ENCODE assay signal across 8 cellular contexts in genomic region chr22:30305519-30305905, GRCh38. TPM values are rescaled to one million over a fixed set of nuclear protein-coding genes. Genes with fewer than 3 reads are reported as not detected.
DNase-seq lines count a peak whose midpoint lies in the region; ATAC-seq and TF ChIP-seq lines count a peak whose summit lies in the region.

No MANE protein-coding gene starts in this region.

- CTCF ChIA-PET in activated CD4-positive, alpha-beta memory T cell treated with anti-CD3 and anti-CD28 coated beads for 36 hours (lab: Charles Lee): interaction anchor here (0.7 to 4.3 kb wide), 3 partner anchors 18 to 82 kb away, joined by 3 to 22 read pairs (median 6); partner anchors contain the start of genes RNF215 and TBC1D10A

- ATAC-seq in GM18861 (IDR thresholded peaks at IDR 0.05; ENCODE audit: unreplicated experiment) (peak; percentile 27), heart left ventricle (peak; percentile 73 to 91 (median 81))

- peaks cover 96% of the 10 kb centered on the region for H3K4me1 Mint-ChIP-seq in activated CD4-positive, alpha-beta memory T cell treated with anti-CD3 and anti-CD28 coated beads for 36 hours (ENCODE audit: low read depth)

- WGBS in heart left ventricle, 4 donors: 27 to 39% (median 32%) methylated on average over 4 of the region's 4 CpGs

- no peaks in the 10 kb centered on the region for H3K9me3 Mint-ChIP-seq in activated CD4-positive, alpha-beta memory T cell treated with anti-CD3 and anti-CD28 coated beads for 36 hours

- H3K4me1 ChIP-seq in heart left ventricle: peaks cover 26 to 100% (median 89%) of the 10 kb centered on the region in 12 donors

- no peak overlapping the region for H3K4me3 ChIP-seq in HL-60 (replicated peaks; ENCODE audit: insufficient read depth, low read length)
- peak overlapping the region in 2 of 12 donors; percentile 15 to 41 for H3K4me3 ChIP-seq in heart left ventricle

- H3K27me3 ChIP-seq in HL-60 (ENCODE audit: insufficient read depth, poor library complexity, severe bottlenecking): no peaks in the 10 kb centered on the region
- no peaks in the 10 kb centered on the region for H3K27me3 ChIP-seq in heart left ventricle

- intact Hi-C loops in activated CD4-positive, alpha-beta memory T cell treated with anti-CD3 and anti-CD28 coated beads for 36 hours (cut with micrococcal nuclease): loop anchor here (1.0 kb wide), 1 partner anchor 16 kb away; the partner anchor contains the start of gene CASTOR1
- intact Hi-C loops in heart left ventricle (cut with DNase I): loop anchor here in 1 of 10 donors (1.0 kb wide), 1 partner anchor 14 kb away; no protein-coding TSS in a partner anchor

- H3K27ac ChIP-seq in HL-60 (replicated peaks): peak overlapping the region; percentile 77
- H3K27ac ChIP-seq in heart left ventricle: peak overlapping the region; percentile 62 to 95 (median 81)

- H3K27ac Mint-ChIP-seq in activated CD4-positive, alpha-beta memory T cell treated with anti-CD3 and anti-CD28 coated beads for 36 hours: peak overlapping the region; percentile 98

- H3K4me3 Mint-ChIP-seq in activated CD4-positive, alpha-beta memory T cell treated with anti-CD3 and anti-CD28 coated beads for 36 hours: peak overlapping the region; percentile 69

- peaks cover 0 to 30% (median 5%) of the 10 kb centered on the region in 9 donors for H3K36me3 ChIP-seq in heart left ventricle

- no peaks in the 10 kb centered on the region for H3K9me3 ChIP-seq in heart left ventricle

- TF ChIP-seq CTCF in HL-60 (IDR thresholded peaks at IDR 0.05; ENCODE audit: insufficient read depth, low read length) (no peak), heart left ventricle (IDR thresholded peaks at IDR 0.05) (no peak)

- peaks cover 14% of the 10 kb centered on the region for H3K36me3 Mint-ChIP-seq in activated CD4-positive, alpha-beta memory T cell treated with anti-CD3 and anti-CD28 coated beads for 36 hours

- DNase-seq in HL-60 (ENCODE audit: low read depth in 1 of 2, low spot score in 1 of 2): peak in 1 of 2 experiments; percentile 85
- DNase-seq in activated CD4-positive, alpha-beta memory T cell treated with anti-CD3 and anti-CD28 coated beads for 36 hours: peak; percentile 74
- DNase-seq in heart left ventricle: peak; percentile 72 to 86 (median 78)
- DNase-seq in stimulated activated naive CD4-positive, alpha-beta T cell (lab: John Stamatoyannopoulos, UW): peak; percentile 24 to 73 (median 52)
- no peak for DNase-seq in NCI-H187 treated with DMSO at 0.1 percent for 48 hours (lab: John Stamatoyannopoulos, UW)
- DNase-seq in middle frontal gyrus (ENCODE audit: extremely low spot score, low spot score): no peak
- no peak for DNase-seq in NCI-H2171 treated with DMSO at 0.1 percent for 48 hours (lab: John Stamatoyannopoulos, UW)

- POLR2A ChIA-PET in activated CD4-positive, alpha-beta memory T cell treated with anti-CD3 and anti-CD28 coated beads for 36 hours (lab: Charles Lee): interaction anchor here (1.1 to 2.0 kb wide), 2 partner anchors 11 to 21 kb away, joined by 4 to 6 read pairs; partner anchors contain the start of gene TBC1D10A

- peak in 1 of 2 donors; percentile 62 for TF ChIP-seq POLR2A in heart left ventricle (IDR thresholded peaks at IDR 0.05)

- H3K27me3 Mint-ChIP-seq in activated CD4-positive, alpha-beta memory T cell treated with anti-CD3 and anti-CD28 coated beads for 36 hours: no peaks in the 10 kb centered on the region

RNA-seq across cellular contexts. Expression of gene CASTOR1, which starts 16.2 kb away (rescaled TPM):
- total RNA-seq in activated CD4-positive, alpha-beta memory T cell treated with anti-CD3 and anti-CD28 coated beads for 36 hours: 1 to 10 TPM; 3.6 to 4.0 TPM
- 10 to 100 TPM in 3 of 9 donors, 1 to 10 TPM in 6; 3.8 to 16.6 (median 7.1) TPM for total RNA-seq in heart left ventricle
- polyA plus RNA-seq in heart left ventricle: 10 to 100 TPM in 1 of 2 donors, 1 to 10 TPM in 1; 7.0 to 10.2 TPM

RNA-seq across cellular contexts. Expression of gene TBC1D10A, which starts 21.2 kb away (rescaled TPM):
- total RNA-seq in activated CD4-positive, alpha-beta memory T cell treated with anti-CD3 and anti-CD28 coated beads for 36 hours: 10 to 100 TPM; 28.9 to 29.0 TPM
- total RNA-seq in heart left ventricle: 10 to 100 TPM in 1 of 9 donors, 1 to 10 TPM in 8; 4.3 to 10.1 (median 7.1) TPM
- 1 to 10 TPM; 4.5 to 9.5 TPM for polyA plus RNA-seq in heart left ventricle

RNA-seq across cellular contexts. Expression of gene OSM, which starts 38.9 kb away (rescaled TPM):
- total RNA-seq in activated CD4-positive, alpha-beta memory T cell treated with anti-CD3 and anti-CD28 coated beads for 36 hours: 10 to 100 TPM; 39.6 to 41.2 TPM
- 1 to 10 TPM in 2 of 9 donors, under 1 TPM in 5, not detected in 2; 0.17 to 5.0 (median 0.42) TPM for total RNA-seq in heart left ventricle
- polyA plus RNA-seq in heart left ventricle: under 1 TPM; 0.25 to 0.27 TPM

RNA-seq across cellular contexts. Expression of gene SF3A1, which starts 51.2 kb away (rescaled TPM):
- total RNA-seq in activated CD4-positive, alpha-beta memory T cell treated with anti-CD3 and anti-CD28 coated beads for 36 hours: 100 to 1,000 TPM; 255 to 273 TPM
- 100 to 1,000 TPM in 4 of 9 donors, 10 to 100 TPM in 5; 57.7 to 142 (median 99.2) TPM for total RNA-seq in heart left ventricle
- polyA plus RNA-seq in heart left ventricle: 10 to 100 TPM; 11.4 to 31.3 TPM

RNA-seq across cellular contexts. Expression of gene CCDC157, which starts 51.3 kb away (rescaled TPM):
- total RNA-seq in activated CD4-positive, alpha-beta memory T cell treated with anti-CD3 and anti-CD28 coated beads for 36 hours: 1 to 10 TPM; 2.1 to 2.9 TPM
- 1 to 10 TPM in 5 of 9 donors, under 1 TPM in 4; 0.45 to 1.7 (median 1.1) TPM for total RNA-seq in heart left ventricle
- polyA plus RNA-seq in heart left ventricle: 1 to 10 TPM in 1 of 2 donors, under 1 TPM in 1; 0.42 to 1.4 TPM

Comparison
In these comparisons a context has a peak if more than half of its experiments do, and no peak if none do; other contexts are left out.
1. DNase-seq: peak in activated CD4-positive, alpha-beta memory T cell treated with anti-CD3 and anti-CD28 coated beads for 36 hours (single experiment), heart left ventricle (5 of 5) and stimulated activated naive CD4-positive, alpha-beta T cell (6 of 6); none in NCI-H187 treated with DMSO at 0.1 percent for 48 hours (single experiment), middle frontal gyrus (single experiment) and NCI-H2171 treated with DMSO at 0.1 percent for 48 hours (single experiment).
2. RNA of gene OSM, which starts 38.9 kb away (total RNA-seq): 39.6 to 41.2 TPM in activated CD4-positive, alpha-beta memory T cell treated with anti-CD3 and anti-CD28 coated beads for 36 hours; 0.17 to 5.0 TPM in heart left ventricle; every median in the first group is over 4 times any median in the second.